In the genomic region with DNA sequence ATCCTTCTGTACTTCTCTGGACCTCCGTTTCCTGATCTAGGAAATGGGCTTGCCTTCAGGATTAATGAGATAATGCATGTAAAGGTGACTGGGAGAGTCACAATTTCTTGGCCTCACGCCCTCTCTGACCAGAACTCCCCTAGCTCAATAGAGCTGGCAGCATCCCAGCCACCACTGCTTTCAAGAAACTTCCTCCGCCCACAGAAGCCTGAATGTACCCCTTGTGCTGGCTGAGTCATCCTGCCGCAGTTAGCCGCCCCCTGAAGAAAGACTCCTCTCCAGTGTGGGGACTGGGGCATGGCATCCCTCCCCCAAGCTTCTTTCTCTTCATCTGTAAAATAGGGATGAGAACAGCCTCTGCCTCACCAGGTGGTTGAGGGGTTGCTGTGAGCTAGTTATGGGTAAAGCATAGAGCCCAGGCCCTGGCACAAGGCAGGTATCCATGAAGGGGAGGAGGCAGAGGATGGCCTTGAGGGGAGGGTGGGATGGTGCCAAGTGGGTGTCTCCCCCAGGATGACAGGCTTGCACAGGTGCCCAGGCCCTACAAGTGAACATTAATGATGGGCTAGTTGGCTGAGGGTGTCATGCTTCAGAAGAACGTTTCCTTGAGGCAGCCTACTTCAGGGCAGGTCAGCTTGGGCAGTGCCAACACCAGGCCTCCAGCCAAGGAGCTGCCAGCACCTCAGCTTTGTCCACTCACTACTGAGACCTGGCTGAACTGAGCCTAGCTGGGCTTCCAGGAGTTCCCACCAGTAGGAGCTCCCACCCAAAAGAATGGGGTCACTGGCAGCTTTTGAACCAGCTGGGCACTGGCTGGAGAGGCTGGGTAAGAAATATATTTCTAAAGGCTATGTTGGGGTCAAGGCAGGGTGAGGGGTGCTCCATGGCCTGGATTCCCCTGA, we compare ENCODE assay signal across 1 cellular context.
TF ChIP-seq lines count a peak whose summit lies in the region.

No MANE protein-coding gene starts in this region.

TF ChIP-seq in SK-N-SH, 30 proteins besides CTCF, POLR2A, EP300 and RAD21 (continued from another document):
- TF ChIP-seq, protein P1, sequence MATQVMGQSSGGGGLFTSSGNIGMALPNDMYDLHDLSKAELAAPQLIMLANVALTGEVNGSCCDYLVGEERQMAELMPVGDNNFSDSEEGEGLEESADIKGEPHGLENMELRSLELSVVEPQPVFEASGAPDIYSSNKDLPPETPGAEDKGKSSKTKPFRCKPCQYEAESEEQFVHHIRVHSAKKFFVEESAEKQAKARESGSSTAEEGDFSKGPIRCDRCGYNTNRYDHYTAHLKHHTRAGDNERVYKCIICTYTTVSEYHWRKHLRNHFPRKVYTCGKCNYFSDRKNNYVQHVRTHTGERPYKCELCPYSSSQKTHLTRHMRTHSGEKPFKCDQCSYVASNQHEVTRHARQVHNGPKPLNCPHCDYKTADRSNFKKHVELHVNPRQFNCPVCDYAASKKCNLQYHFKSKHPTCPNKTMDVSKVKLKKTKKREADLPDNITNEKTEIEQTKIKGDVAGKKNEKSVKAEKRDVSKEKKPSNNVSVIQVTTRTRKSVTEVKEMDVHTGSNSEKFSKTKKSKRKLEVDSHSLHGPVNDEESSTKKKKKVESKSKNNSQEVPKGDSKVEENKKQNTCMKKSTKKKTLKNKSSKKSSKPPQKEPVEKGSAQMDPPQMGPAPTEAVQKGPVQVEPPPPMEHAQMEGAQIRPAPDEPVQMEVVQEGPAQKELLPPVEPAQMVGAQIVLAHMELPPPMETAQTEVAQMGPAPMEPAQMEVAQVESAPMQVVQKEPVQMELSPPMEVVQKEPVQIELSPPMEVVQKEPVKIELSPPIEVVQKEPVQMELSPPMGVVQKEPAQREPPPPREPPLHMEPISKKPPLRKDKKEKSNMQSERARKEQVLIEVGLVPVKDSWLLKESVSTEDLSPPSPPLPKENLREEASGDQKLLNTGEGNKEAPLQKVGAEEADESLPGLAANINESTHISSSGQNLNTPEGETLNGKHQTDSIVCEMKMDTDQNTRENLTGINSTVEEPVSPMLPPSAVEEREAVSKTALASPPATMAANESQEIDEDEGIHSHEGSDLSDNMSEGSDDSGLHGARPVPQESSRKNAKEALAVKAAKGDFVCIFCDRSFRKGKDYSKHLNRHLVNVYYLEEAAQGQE (IDR thresholded peaks at IDR 0.05; ENCODE audit: low read depth, low read length), result no peak
- TF ChIP-seq ELF1 (IDR thresholded peaks at IDR 0.05), result no peak
- TF ChIP-seq, protein P2, sequence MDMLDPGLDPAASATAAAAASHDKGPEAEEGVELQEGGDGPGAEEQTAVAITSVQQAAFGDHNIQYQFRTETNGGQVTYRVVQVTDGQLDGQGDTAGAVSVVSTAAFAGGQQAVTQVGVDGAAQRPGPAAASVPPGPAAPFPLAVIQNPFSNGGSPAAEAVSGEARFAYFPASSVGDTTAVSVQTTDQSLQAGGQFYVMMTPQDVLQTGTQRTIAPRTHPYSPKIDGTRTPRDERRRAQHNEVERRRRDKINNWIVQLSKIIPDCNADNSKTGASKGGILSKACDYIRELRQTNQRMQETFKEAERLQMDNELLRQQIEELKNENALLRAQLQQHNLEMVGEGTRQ (IDR thresholded peaks at IDR 0.05; ENCODE audit: borderline replicate concordance, low read depth, low read length), result no peak
- TF ChIP-seq POLR2AphosphoS5 (IDR thresholded peaks at IDR 0.05; ENCODE audit: low read depth, low read length), result no peak; the same call in 1 of the 2 replicates
- no peak for TF ChIP-seq GATA2 (CRISPR knock-in tag; IDR thresholded peaks at IDR 0.05)
- TF ChIP-seq RCOR1 (IDR thresholded peaks at IDR 0.05; ENCODE audit: low read length), result no peak
- TF ChIP-seq, protein P3, sequence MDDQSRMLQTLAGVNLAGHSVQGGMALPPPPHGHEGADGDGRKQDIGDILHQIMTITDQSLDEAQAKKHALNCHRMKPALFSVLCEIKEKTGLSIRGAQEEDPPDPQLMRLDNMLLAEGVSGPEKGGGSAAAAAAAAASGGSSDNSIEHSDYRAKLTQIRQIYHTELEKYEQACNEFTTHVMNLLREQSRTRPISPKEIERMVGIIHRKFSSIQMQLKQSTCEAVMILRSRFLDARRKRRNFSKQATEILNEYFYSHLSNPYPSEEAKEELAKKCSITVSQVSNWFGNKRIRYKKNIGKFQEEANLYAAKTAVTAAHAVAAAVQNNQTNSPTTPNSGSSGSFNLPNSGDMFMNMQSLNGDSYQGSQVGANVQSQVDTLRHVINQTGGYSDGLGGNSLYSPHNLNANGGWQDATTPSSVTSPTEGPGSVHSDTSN (IDR thresholded peaks at IDR 0.05), result peak; percentile 78
- TF ChIP-seq SIN3A (IDR thresholded peaks at IDR 0.05; ENCODE audit: borderline replicate concordance, low read depth, low read length), result no peak
- TF ChIP-seq, protein P4, sequence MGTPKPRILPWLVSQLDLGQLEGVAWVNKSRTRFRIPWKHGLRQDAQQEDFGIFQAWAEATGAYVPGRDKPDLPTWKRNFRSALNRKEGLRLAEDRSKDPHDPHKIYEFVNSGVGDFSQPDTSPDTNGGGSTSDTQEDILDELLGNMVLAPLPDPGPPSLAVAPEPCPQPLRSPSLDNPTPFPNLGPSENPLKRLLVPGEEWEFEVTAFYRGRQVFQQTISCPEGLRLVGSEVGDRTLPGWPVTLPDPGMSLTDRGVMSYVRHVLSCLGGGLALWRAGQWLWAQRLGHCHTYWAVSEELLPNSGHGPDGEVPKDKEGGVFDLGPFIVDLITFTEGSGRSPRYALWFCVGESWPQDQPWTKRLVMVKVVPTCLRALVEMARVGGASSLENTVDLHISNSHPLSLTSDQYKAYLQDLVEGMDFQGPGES (IDR thresholded peaks at IDR 0.05; ENCODE audit: low read depth, low read length), result no peak
- TF ChIP-seq RFX5 (IDR thresholded peaks at IDR 0.05; ENCODE audit: low read length), result no peak
- no peak for TF ChIP-seq MEF2A (IDR thresholded peaks at IDR 0.05; ENCODE audit: borderline replicate concordance, low read depth)
- TF ChIP-seq FOXJ3 (CRISPR knock-in tag; IDR thresholded peaks at IDR 0.05), result no peak
- peak; percentile 76 for TF ChIP-seq TCF12 (IDR thresholded peaks at IDR 0.05)
- TF ChIP-seq FOXM1 (IDR thresholded peaks at IDR 0.05; ENCODE audit: low read depth), result no peak
- TF ChIP-seq JUND (IDR thresholded peaks at IDR 0.05), result peak; percentile 77
- no peak for TF ChIP-seq MXI1 (IDR thresholded peaks at IDR 0.05; ENCODE audit: low read depth, low read length)
- no peak for TF ChIP-seq YY1 (IDR thresholded peaks at IDR 0.05; ENCODE audit: low read depth)
